ENCODE assay signal across 8 cellular contexts in the genomic region with DNA sequence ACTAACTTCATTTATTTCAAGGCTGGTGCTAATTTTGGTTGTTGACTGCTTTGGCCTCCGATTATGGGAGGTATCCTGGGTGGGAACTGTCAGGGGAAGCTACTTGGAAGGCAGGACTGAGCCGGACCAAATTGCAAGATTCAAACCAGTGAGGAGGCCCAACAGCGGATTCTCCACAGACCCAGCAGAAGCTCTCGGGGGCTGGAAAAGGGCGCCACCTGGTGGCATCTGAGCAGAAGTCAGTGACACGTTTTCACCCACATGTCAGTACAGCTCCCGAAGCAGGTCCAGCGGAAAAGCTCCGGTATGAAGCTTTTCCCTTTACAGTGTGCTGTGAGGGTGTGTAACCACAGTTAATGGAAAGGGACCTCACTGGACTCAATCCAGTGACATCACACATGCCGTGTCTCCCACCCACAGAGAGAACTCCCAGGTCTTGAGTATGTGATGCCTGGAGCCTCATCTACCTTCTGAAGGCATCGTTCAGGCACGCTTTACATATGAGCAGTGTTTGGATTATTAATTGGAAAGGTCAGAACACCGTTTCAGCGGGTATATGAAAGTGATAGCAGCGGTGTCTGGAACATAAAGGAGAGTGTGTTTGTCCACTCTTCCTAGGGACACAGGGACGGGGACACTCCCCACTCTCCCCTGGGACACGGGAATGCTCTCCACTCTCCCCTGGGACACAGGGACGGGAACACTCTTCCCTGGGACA. TPM values are rescaled to one million over a fixed set of nuclear protein-coding genes. Genes with fewer than 3 reads are reported as not detected.
DNase-seq lines count a peak whose midpoint lies in the region; ATAC-seq, FAIRE-seq and TF ChIP-seq lines count a peak whose summit lies in the region.

No MANE protein-coding gene starts in this region.

- DNase-seq in G401 (ENCODE audit: low spot score): peak; percentile 93
- DNase-seq in HTR-8/SVneo (ENCODE audit: insufficient read length, low spot score): peak; percentile 88
- DNase-seq in NT2/D1 (ENCODE audit: low read depth, low spot score): peak; percentile 82
- peak; percentile 43 to 69 (median 67) for DNase-seq in activated CD8-positive, alpha-beta memory T cell treated with anti-CD3 and anti-CD28 coated beads for 48 hours (ENCODE audit: low read depth in 2 of 3, low spot score in 2 of 3)
- DNase-seq in endothelial cell of umbilical vein (ENCODE audit: low read depth, low spot score): peak; percentile 81
- peak; percentile 84 for DNase-seq in mucosa of gallbladder (ENCODE audit: low spot score)
- peak; percentile 88 for DNase-seq in stimulated activated CD8-positive, alpha-beta memory T cell treated with anti-CD3 and anti-CD28 coated beads, Interleukin-4, amount 100 ng/mL, for 48 hours

- no peak overlapping the region for H3K4me2 ChIP-seq in endothelial cell of umbilical vein (ENCODE audit: insufficient read depth, low read length)

- H4K20me1 ChIP-seq in endothelial cell of umbilical vein (replicated peaks; ENCODE audit: control insufficient read depth, extremely low read depth, insufficient read depth, low read length): no peaks in the 10 kb centered on the region

- no peak overlapping the region for H3K4me3 ChIP-seq in NT2/D1 (ENCODE audit: insufficient read length, low read depth)
- no peak overlapping the region for H3K4me3 ChIP-seq in endothelial cell of umbilical vein (replicated peaks in 1 of 3; ENCODE audit: insufficient read depth in 1 of 3, low read depth in 1 of 3, low read length in 3 of 3)

- H3K9me3 ChIP-seq in NT2/D1 (ENCODE audit: insufficient read depth, low read length): peaks cover 44% of the 10 kb centered on the region
- peaks cover 3% of the 10 kb centered on the region for H3K9me3 ChIP-seq in endothelial cell of umbilical vein (replicated peaks; ENCODE audit: control insufficient read depth, insufficient read depth, low read length)

- intact Hi-C loops in endothelial cell of umbilical vein (cut with micrococcal nuclease): loop anchor here (1.0 kb wide), 4 partner anchors 11 to 200 kb away; no protein-coding TSS in a partner anchor

- FAIRE-seq in HTR-8/SVneo (lab: Jason Lieb, UNC) (peak; percentile 40), endothelial cell of umbilical vein (lab: Jason Lieb, UNC) (peak; percentile 96)

- H3K79me2 ChIP-seq in endothelial cell of umbilical vein (ENCODE audit: control insufficient read depth, insufficient read depth, low read length): no peaks in the 10 kb centered on the region

- H3K36me3 ChIP-seq in NT2/D1 (ENCODE audit: insufficient read depth, insufficient read length, low read length) (no peaks in the 10 kb centered on the region), endothelial cell of umbilical vein (ENCODE audit: control insufficient read depth in 2 of 2, extremely low read depth in 1 of 2, insufficient read depth in 2 of 2, low read length in 2 of 2) (no peaks in the 10 kb centered on the region)

- TF ChIP-seq POLR2A in endothelial cell of umbilical vein (IDR thresholded peaks at IDR 0.05; ENCODE audit: low read depth, low read length): no peak

- H3K9me1 ChIP-seq in endothelial cell of umbilical vein (replicated peaks; ENCODE audit: control insufficient read depth, extremely low read depth, insufficient read depth, low read length): no peaks in the 10 kb centered on the region

- POLR2A ChIA-PET in endothelial cell of umbilical vein (lab: Charles Lee): no interaction called here

- H3K27me3 ChIP-seq in NT2/D1 (ENCODE audit: insufficient read depth, insufficient read length) (peaks cover 83% of the 10 kb centered on the region), endothelial cell of umbilical vein (ENCODE audit: control insufficient read depth in 2 of 2, insufficient read depth in 2 of 2, low read length in 2 of 2) (peaks cover 28 to 38% of the 10 kb centered on the region in 2 experiments)

- in situ Hi-C loops in G401 (cut with HindIII; ENCODE audit: low sequenced_read_pairs): no loop called here

- no peak overlapping the region for H3K27ac ChIP-seq in endothelial cell of umbilical vein (ENCODE audit: insufficient read depth, low read depth, low read length)

- peak; percentile 89 to 93 for TF ChIP-seq CTCF in endothelial cell of umbilical vein (IDR thresholded peaks at IDR 0.05; ENCODE audit: extremely low read depth in 1 of 2, insufficient read depth in 1 of 2, low read depth in 1 of 2, low read length in 2 of 2)

- CTCF ChIA-PET in endothelial cell of umbilical vein (lab: Charles Lee): interaction anchor here (0.6 to 7.6 kb wide), 31 partner anchors 10 to 501 kb away, joined by 3 to 102 read pairs (median 5); no protein-coding TSS in a partner anchor

- H3K4me1 ChIP-seq in NT2/D1 (ENCODE audit: insufficient read depth, insufficient read length) (peaks cover 2% of the 10 kb centered on the region), endothelial cell of umbilical vein (ENCODE audit: control insufficient read depth, extremely low read depth, insufficient read depth, low read length) (no peaks in the 10 kb centered on the region)

- dilution Hi-C loops in endothelial cell of umbilical vein (cut with MboI; ENCODE audit: extremely low pct_ligation_motif_present, low sequenced_read_pairs): no loop called here

- ATAC-seq in HG02588 (IDR thresholded peaks at IDR 0.05; ENCODE audit: unreplicated experiment): no peak

- no TSS peak for BruUV-seq in endothelial cell of umbilical vein (replicated peaks; lab: Mats Ljungman, UMichigan)

- H3K9ac ChIP-seq in NT2/D1 (ENCODE audit: insufficient read length, low read depth): no peak overlapping the region
- H3K9ac ChIP-seq in endothelial cell of umbilical vein (replicated peaks; ENCODE audit: extremely low read depth, insufficient read depth, low read length): no peak overlapping the region

- H2AFZ ChIP-seq in endothelial cell of umbilical vein (ENCODE audit: low read depth, low read length): no peak overlapping the region

TF ChIP-seq in endothelial cell of umbilical vein, 7 proteins besides CTCF, POLR2A, EP300 and RAD21:
- TF ChIP-seq, protein P1, sequence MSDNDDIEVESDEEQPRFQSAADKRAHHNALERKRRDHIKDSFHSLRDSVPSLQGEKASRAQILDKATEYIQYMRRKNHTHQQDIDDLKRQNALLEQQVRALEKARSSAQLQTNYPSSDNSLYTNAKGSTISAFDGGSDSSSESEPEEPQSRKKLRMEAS (IDR thresholded peaks at IDR 0.05; ENCODE audit: insufficient read depth, insufficient read length): peak; percentile 52
- no peak for TF ChIP-seq FOS (IDR thresholded peaks at IDR 0.05; ENCODE audit: borderline replicate concordance, insufficient read depth, low read length)
- TF ChIP-seq JUN (IDR thresholded peaks at IDR 0.05; ENCODE audit: borderline replicate concordance, insufficient read depth, insufficient read length, low read depth): no peak
- TF ChIP-seq GATA2 (IDR thresholded peaks at IDR 0.05; ENCODE audit: insufficient read depth, insufficient read length, low read depth, low read length): no peak
- TF ChIP-seq MYC (IDR thresholded peaks at IDR 0.05; ENCODE audit: low read depth, low read length): no peak
- no peak for TF ChIP-seq POLR2AphosphoS5 (IDR thresholded peaks at IDR 0.05; ENCODE audit: insufficient read depth, low read depth, low read length)

RNA-seq across cellular contexts. Expression of a gene that starts 3.6 kb away (rescaled TPM):
- 0.17 and 0.43 TPM in 2 replicates for total RNA-seq in G401 (2014; rRNA removed; shearing (Covaris generic))
- not detected in 2 replicates for total RNA-seq in endothelial cell of umbilical vein
- not detected in 2 replicates for polyA plus RNA-seq in endothelial cell of umbilical vein
- polyA plus RNA-seq in endothelial cell of umbilical vein (2011; cell fraction: cytosol; rRNA removed): not detected in 2 replicates
- polyA plus RNA-seq in endothelial cell of umbilical vein (2011; cell fraction: nucleus; rRNA removed): not detected in 2 replicates
- not detected in 2 replicates for polyA plus RNA-seq in endothelial cell of umbilical vein (2012)
- not detected in 2 replicates for polyA minus RNA-seq in endothelial cell of umbilical vein
- not detected for polyA minus RNA-seq in endothelial cell of umbilical vein (2011; cell fraction: cytosol; rRNA and poly(A)+ RNA removed)
- polyA minus RNA-seq in endothelial cell of umbilical vein (2011; cell fraction: nucleus; rRNA and poly(A)+ RNA removed): not detected in 2 replicates
- not detected for total RNA-seq in mucosa of gallbladder

RNA-seq across cellular contexts. Expression of a gene that starts 4.6 kb away (rescaled TPM):
- total RNA-seq in G401 (2014; rRNA removed; shearing (Covaris generic)): not detected in 2 replicates
- total RNA-seq in endothelial cell of umbilical vein: 1.2 TPM in 1 of 2 replicates, not detected in the other
- 1.1 and 1.5 TPM in 2 replicates for polyA plus RNA-seq in endothelial cell of umbilical vein
- 0.28 and 0.49 TPM in 2 replicates for polyA plus RNA-seq in endothelial cell of umbilical vein (2011; cell fraction: cytosol; rRNA removed)
- 2.6 and 3.1 TPM in 2 replicates for polyA plus RNA-seq in endothelial cell of umbilical vein (2011; cell fraction: nucleus; rRNA removed)
- polyA plus RNA-seq in endothelial cell of umbilical vein (2012): 0.48 and 0.89 TPM in 2 replicates
- polyA minus RNA-seq in endothelial cell of umbilical vein: 0.36 and 0.95 TPM in 2 replicates
- polyA minus RNA-seq in endothelial cell of umbilical vein (2011; cell fraction: cytosol; rRNA and poly(A)+ RNA removed): not detected
- polyA minus RNA-seq in endothelial cell of umbilical vein (2011; cell fraction: nucleus; rRNA and poly(A)+ RNA removed): not detected in 2 replicates
- not detected for total RNA-seq in mucosa of gallbladder
